In genomic region chr12:104588048-104588942, GRCh38 we compare ENCODE assay signal across 12 cellular contexts.
DNase-seq lines count a peak whose midpoint lies in the region; ATAC-seq, FAIRE-seq and TF ChIP-seq lines count a peak whose summit lies in the region.
"Had no signal": no experiment of that assay in that cellular context is flagged by ENCODE, and none has a peak within 500 bp of the region (broad histone marks: within the 10 kb centered on the region; RNA-seq: fewer than 3 reads in every experiment).

No MANE protein-coding gene starts in this region.

- peaks cover 13% of the 10 kb centered on the region for H3K4me1 ChIP-seq in SJSA1 (replicated peaks)
- H3K4me1 ChIP-seq: neural progenitor cell had no signal

- peak overlapping the region; percentile 16 for H3K27ac Mint-ChIP-seq in activated T-cell treated with anti-CD3 and anti-CD28 coated beads, Interleukin-2, amount 50 U/mL, for 24 hours
- peak overlapping the region; percentile 79 for H3K27ac Mint-ChIP-seq in type B pancreatic cell
- H3K27ac Mint-ChIP-seq: neural progenitor cell had no signal

- TF ChIP-seq CTCF in type B pancreatic cell (conservative IDR thresholded peaks at IDR 0.05): no peak
- no peak for TF ChIP-seq CTCF in D721Med (IDR thresholded peaks at IDR 0.05; ENCODE audit: insufficient read depth, missing control alignments)

- peaks cover 47% of the 10 kb centered on the region for H3K4me1 Mint-ChIP-seq in activated T-cell treated with anti-CD3 and anti-CD28 coated beads, Interleukin-2, amount 50 U/mL, for 24 hours (ENCODE audit: low read depth)
- H3K4me1 Mint-ChIP-seq in activated T-cell treated with anti-CD3 and anti-CD28 coated beads, Interleukin-2, amount 50 U/mL, for 4 hours (ENCODE audit: low read depth): peaks cover 43% of the 10 kb centered on the region
- peaks cover 25% of the 10 kb centered on the region for H3K4me1 Mint-ChIP-seq in type B pancreatic cell (ENCODE audit: unreplicated experiment)

- no peaks in the 10 kb centered on the region for H3K9me3 ChIP-seq in SJSA1 (replicated peaks)

- no peak for FAIRE-seq in D721Med (lab: Jason Lieb, UNC)

- peak; percentile 14 for DNase-seq in activated T-cell treated with anti-CD3 and anti-CD28 coated beads, Interleukin-2, amount 50 U/mL, for 24 hours
- no peak for DNase-seq in activated T-cell treated with anti-CD3 and anti-CD28 coated beads, Interleukin-2, amount 50 U/mL, for 4 hours
- DNase-seq in SJSA1 (ENCODE audit: low read depth in 1 of 2, low spot score in 2 of 2) (peak; percentile 25 to 55), fibroblast of peridontal ligament (ENCODE audit: extremely low read depth) (peak; percentile 57), type B pancreatic cell (ENCODE audit: extremely low spot score, unreplicated experiment) (no peak), D721Med (ENCODE audit: insufficient read length, low spot score) (no peak), NCI-H2171 treated with DMSO at 0.1 percent for 48 hours (lab: John Stamatoyannopoulos, UW) (no peak)
- DNase-seq: NCI-H524; stimulated activated CD4-positive, alpha-beta T cell treated with anti-CD3 and anti-CD28 coated beads, Interleukin-1b, Interleukin-23, amount 100 ng/mL, for 48 hours had no signal

- no peak overlapping the region for H3K4me3 Mint-ChIP-seq in activated T-cell treated with anti-CD3 and anti-CD28 coated beads, Interleukin-2, amount 50 U/mL, for 24 hours
- H3K4me3 Mint-ChIP-seq in activated T-cell treated with anti-CD3 and anti-CD28 coated beads, Interleukin-2, amount 50 U/mL, for 4 hours: no peak overlapping the region
- peak overlapping the region; percentile 27 for H3K4me3 Mint-ChIP-seq in type B pancreatic cell
- H3K4me3 Mint-ChIP-seq: neural progenitor cell; T-helper 1 cell treated with Interleukin-12 subunit alpha and Interleukin-12 subunit beta and Interleukin-4 antibody, amounts not matched to agents 30 μg/mL and 1 μg/mL, for 36 hours had no signal

- H3K27me3 ChIP-seq in SJSA1 (replicated peaks): no peaks in the 10 kb centered on the region
- H3K27me3 ChIP-seq: neural progenitor cell had no signal

- H3K27ac ChIP-seq in SJSA1: peak overlapping the region; percentile 19; the same call in 1 of the 2 replicates
- H3K27ac ChIP-seq: neural progenitor cell had no signal

- no peak overlapping the region for H3K4me3 ChIP-seq in SJSA1
- H3K4me3 ChIP-seq: neural progenitor cell had no signal

- ATAC-seq in activated T-cell treated with anti-CD3 and anti-CD28 coated beads, Interleukin-2, amount 50 U/mL, for 4 hours: no peak
- ATAC-seq in HG03097 (IDR thresholded peaks at IDR 0.05; ENCODE audit: low FRiP score, unreplicated experiment): no peak

- H3K27me3 Mint-ChIP-seq in activated T-cell treated with anti-CD3 and anti-CD28 coated beads, Interleukin-2, amount 50 U/mL, for 24 hours: no peaks in the 10 kb centered on the region
- no peaks in the 10 kb centered on the region for H3K27me3 Mint-ChIP-seq in activated T-cell treated with anti-CD3 and anti-CD28 coated beads, Interleukin-2, amount 50 U/mL, for 4 hours (ENCODE audit: low read depth)
- no peaks in the 10 kb centered on the region for H3K27me3 Mint-ChIP-seq in type B pancreatic cell

- peaks cover 9% of the 10 kb centered on the region for H3K36me3 Mint-ChIP-seq in activated T-cell treated with anti-CD3 and anti-CD28 coated beads, Interleukin-2, amount 50 U/mL, for 24 hours (ENCODE audit: low read depth)
- peaks cover 19% of the 10 kb centered on the region for H3K36me3 Mint-ChIP-seq in activated T-cell treated with anti-CD3 and anti-CD28 coated beads, Interleukin-2, amount 50 U/mL, for 4 hours (ENCODE audit: insufficient read depth)
- H3K36me3 Mint-ChIP-seq in type B pancreatic cell: peaks cover 4% of the 10 kb centered on the region

- no peaks in the 10 kb centered on the region for H3K9me3 Mint-ChIP-seq in activated T-cell treated with anti-CD3 and anti-CD28 coated beads, Interleukin-2, amount 50 U/mL, for 24 hours
- H3K9me3 Mint-ChIP-seq in activated T-cell treated with anti-CD3 and anti-CD28 coated beads, Interleukin-2, amount 50 U/mL, for 4 hours: no peaks in the 10 kb centered on the region
- no peaks in the 10 kb centered on the region for H3K9me3 Mint-ChIP-seq in type B pancreatic cell
- H3K9me3 Mint-ChIP-seq: T-helper 1 cell treated with Interleukin-12 subunit alpha and Interleukin-12 subunit beta and Interleukin-4 antibody, amounts not matched to agents 30 μg/mL and 1 μg/mL, for 36 hours had no signal

- H3K36me3 ChIP-seq in SJSA1: no peaks in the 10 kb centered on the region
- H3K36me3 ChIP-seq: neural progenitor cell had no signal

Comparison
In these comparisons a context has a peak if more than half of its experiments do, and no peak if none do; other contexts are left out.
1. DNase-seq: peak in activated T-cell treated with anti-CD3 and anti-CD28 coated beads, Interleukin-2, amount 50 U/mL, for 24 hours (single experiment), SJSA1 (2 of 2) and fibroblast of peridontal ligament (single experiment); none in activated T-cell treated with anti-CD3 and anti-CD28 coated beads, Interleukin-2, amount 50 U/mL, for 4 hours (single experiment), type B pancreatic cell (single experiment), D721Med (single experiment) and NCI-H2171 treated with DMSO at 0.1 percent for 48 hours (single experiment).